24 cellular contexts compared by ENCODE assay signal in the genomic region with DNA sequence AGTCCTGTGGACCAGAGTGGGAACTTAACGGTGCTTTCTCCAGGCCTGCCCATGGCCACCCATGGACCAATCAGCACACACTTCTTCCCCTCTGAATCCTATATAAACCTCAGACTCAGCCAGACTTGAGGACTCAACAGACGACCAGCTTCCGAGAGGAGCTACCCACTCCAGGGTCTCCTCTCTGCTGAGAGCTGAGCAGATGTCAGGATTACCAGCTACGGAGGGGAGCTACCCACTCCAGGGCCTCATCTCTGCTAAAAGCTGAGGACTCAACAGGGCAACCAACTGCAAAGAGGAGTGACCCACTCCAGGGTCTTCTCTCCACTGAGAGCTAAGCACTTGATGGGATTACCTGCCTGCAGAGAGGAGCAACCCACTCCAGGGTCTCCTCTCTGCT.
"Had no signal": no experiment of that assay in that cellular context is flagged by ENCODE, and none has a peak within 500 bp of the region (broad histone marks: within the 10 kb centered on the region; RNA-seq: fewer than 3 reads in every experiment).

No MANE protein-coding gene starts in this region.

- H3K27ac ChIP-seq: adrenal gland, body of pancreas, dorsolateral prefrontal cortex, ovary, right lobe of liver, testis, transverse colon, uterus, VCaP had no signal

- H3K36me3 ChIP-seq: ovary, uterus had no signal

- H3K27me3 ChIP-seq: adrenal gland, body of pancreas, dorsolateral prefrontal cortex, ovary, right lobe of liver, testis, transverse colon, uterus had no signal

- H3K27ac Mint-ChIP-seq: activated CD8-positive, alpha-beta T cell treated with anti-CD3 and anti-CD28 coated beads for 36 hours; activated naive CD8-positive, alpha-beta T cell treated with anti-CD3 and anti-CD28 coated beads for 36 hours; activated T-cell treated with anti-CD3 and anti-CD28 coated beads, Interleukin-2, amount 50 U/mL, for 72 hours; progenitor cell of endocrine pancreas had no signal

- DNase-seq: activated CD4-positive, alpha-beta T cell treated with anti-CD3 and anti-CD28 coated beads, Interleukin-2, amount 50 U/mL, for 1 hour; activated CD4-positive, CD25-positive, alpha-beta regulatory T cell treated with anti-CD3 and anti-CD28 coated beads, Interleukin-2, amount 50 U/mL, for 72 hours; activated CD8-positive, alpha-beta T cell treated with anti-CD3 and anti-CD28 coated beads for 36 hours; activated naive CD4-positive, alpha-beta T cell; activated naive CD8-positive, alpha-beta T cell treated with anti-CD3 and anti-CD28 coated beads for 36 hours; activated T-cell treated with anti-CD3 and anti-CD28 coated beads, Interleukin-2, amount 50 U/mL, for 72 hours; adrenal gland; body of pancreas; dorsolateral prefrontal cortex; effector memory CD4-positive, alpha-beta T cell; foreskin fibroblast; head of caudate nucleus; hypothalamus; midbrain; naive thymus-derived CD4-positive, alpha-beta T cell; ovary; right lobe of liver; stimulated activated CD4-positive, alpha-beta T cell treated with anti-CD3 and anti-CD28 coated beads, Interleukin-2, amount 100 ng/mL, for 48 hours; stimulated activated naive CD8-positive, alpha-beta T cell treated with anti-CD3 and anti-CD28 coated beads, Interleukin-15, Interleukin-2, amounts not matched to agents 100 U/mL and 50 U/mL, for 24 hours; testis; transverse colon; uterus had no signal

- H3K9me3 ChIP-seq: body of pancreas, ovary, right lobe of liver, testis, transverse colon, uterus had no signal

- H3K4me1 ChIP-seq: adrenal gland, body of pancreas, right lobe of liver, testis, uterus had no signal

- ATAC-seq: activated CD8-positive, alpha-beta T cell treated with anti-CD3 and anti-CD28 coated beads for 36 hours; activated T-cell treated with anti-CD3 and anti-CD28 coated beads, Interleukin-2, amount 50 U/mL, for 72 hours; body of pancreas; naive thymus-derived CD4-positive, alpha-beta T cell; stimulated activated naive CD8-positive, alpha-beta T cell treated with anti-CD3 and anti-CD28 coated beads, Interleukin-15, Interleukin-2, amounts not matched to agents 100 U/mL and 50 U/mL, for 24 hours had no signal

- H3K4me3 ChIP-seq: adrenal gland, body of pancreas, dorsolateral prefrontal cortex, ovary, right lobe of liver, testis, transverse colon, uterus had no signal

- H3K27me3 Mint-ChIP-seq: activated CD8-positive, alpha-beta T cell treated with anti-CD3 and anti-CD28 coated beads for 36 hours; activated naive CD8-positive, alpha-beta T cell treated with anti-CD3 and anti-CD28 coated beads for 36 hours; naive thymus-derived CD4-positive, alpha-beta T cell; progenitor cell of endocrine pancreas had no signal

- H3K9me3 Mint-ChIP-seq: activated naive CD8-positive, alpha-beta T cell treated with anti-CD3 and anti-CD28 coated beads for 36 hours had no signal

- H3K4me3 Mint-ChIP-seq: activated CD8-positive, alpha-beta T cell treated with anti-CD3 and anti-CD28 coated beads for 36 hours; activated naive CD8-positive, alpha-beta T cell treated with anti-CD3 and anti-CD28 coated beads for 36 hours; activated T-cell treated with anti-CD3 and anti-CD28 coated beads, Interleukin-2, amount 50 U/mL, for 72 hours; naive thymus-derived CD4-positive, alpha-beta T cell had no signal

- H3K4me1 Mint-ChIP-seq: activated naive CD8-positive, alpha-beta T cell treated with anti-CD3 and anti-CD28 coated beads for 36 hours had no signal
